Comparison of ENCODE assay signal across 8 cellular contexts in the genomic region with DNA sequence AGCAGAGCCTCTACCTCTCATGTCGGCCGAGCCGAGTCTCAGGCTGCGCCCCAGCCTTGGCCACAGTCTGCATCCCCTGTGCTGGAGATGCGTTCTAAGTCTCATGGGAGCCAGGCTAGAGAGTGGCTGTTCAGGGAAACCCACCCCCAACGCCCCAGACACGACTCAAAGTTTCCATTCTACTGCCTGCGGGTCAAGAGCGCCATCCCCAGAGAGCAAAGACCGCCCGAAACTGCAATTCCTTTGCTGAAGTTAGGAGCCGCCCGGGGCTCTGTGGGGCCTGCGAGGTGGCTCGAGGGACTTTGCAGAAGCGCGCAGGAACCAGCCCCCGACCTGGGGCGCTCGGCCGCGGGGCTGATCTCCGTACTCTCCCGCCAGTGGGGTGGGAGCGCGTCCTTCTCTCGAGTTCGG. TPM values are rescaled to one million over a fixed set of nuclear protein-coding genes. Genes with fewer than 3 reads are reported as not detected.
A peak's percentile ranks its signal among the peaks of the same experiment; 100 is the strongest.
DNase-seq lines count a peak whose midpoint lies in the region; ATAC-seq and TF ChIP-seq lines count a peak whose summit lies in the region.

No MANE protein-coding gene starts in this region.

- peaks cover 21% of the 10 kb centered on the region for H3K4me1 ChIP-seq in CD4-positive, alpha-beta memory T cell (ENCODE audit: insufficient read depth, low read length)
- H3K4me1 ChIP-seq in aorta (ENCODE audit: control insufficient read depth in 1 of 2, insufficient read depth in 2 of 2, low read length in 2 of 2), result no peaks in the 10 kb centered on the region
- H3K4me1 ChIP-seq in body of pancreas, result peaks cover 12% of the 10 kb centered on the region

- peak overlapping the region in 4 of 7 donors; percentile 73 to 82 (median 80) for H3K27ac Mint-ChIP-seq in CD4-positive, alpha-beta memory T cell
- peak overlapping the region in 1 of 5 experiments; percentile 79 for H3K27ac Mint-ChIP-seq in brain
- H3K27ac Mint-ChIP-seq in memory B cell, result no peak overlapping the region

- peak; percentile 46 for ATAC-seq in GM19455 (IDR thresholded peaks at IDR 0.05; ENCODE audit: unreplicated experiment)
- peak; percentile 31 for ATAC-seq in HG03442 (IDR thresholded peaks at IDR 0.05; ENCODE audit: unreplicated experiment)
- peak; percentile 52 for ATAC-seq in memory B cell (ENCODE audit: low read depth)
- ATAC-seq in aorta (ENCODE audit: low FRiP score), result peak; percentile 5
- ATAC-seq in body of pancreas, result no peak

- peak in 1 of 5 donors; percentile 42 for DNase-seq in CD4-positive, alpha-beta memory T cell
- no peak for DNase-seq in memory B cell (ENCODE audit: low spot score in 2 of 2)
- no peak for DNase-seq in aorta
- no peak for DNase-seq in midbrain (lab: John Stamatoyannopoulos, UW)
- no peak for DNase-seq in body of pancreas

- POLR2A ChIA-PET in CD4-positive, alpha-beta memory T cell (lab: Charles Lee; ENCODE audit: partially characterized antibody), result interaction anchor here (1.0 to 5.2 kb wide), 6 partner anchors 33 to 42 kb away, joined by 3 to 66 read pairs (median 5); no protein-coding TSS in a partner anchor

- no peaks in the 10 kb centered on the region for H3K36me3 ChIP-seq in CD4-positive, alpha-beta memory T cell (ENCODE audit: insufficient read depth, low read length)
- H3K36me3 ChIP-seq in aorta (ENCODE audit: control insufficient read depth in 1 of 2, insufficient read depth in 2 of 2, low read length in 1 of 2), result no peaks in the 10 kb centered on the region
- no peaks in the 10 kb centered on the region for H3K36me3 ChIP-seq in body of pancreas (replicated peaks in 1 of 2; ENCODE audit: insufficient read depth in 1 of 2, low read depth in 2 of 2)

- peak overlapping the region; percentile 48 to 80 (median 74) for H3K4me3 Mint-ChIP-seq in CD4-positive, alpha-beta memory T cell
- H3K4me3 Mint-ChIP-seq in brain (peak overlapping the region; percentile 57 to 75 (median 71)), memory B cell (peak overlapping the region; percentile 75)

- intact Hi-C loops in CD4-positive, alpha-beta memory T cell (cut with micrococcal nuclease), result loop anchor here (1.0 kb wide), 2 partner anchors 28 to 38 kb away; no protein-coding TSS in a partner anchor
- intact Hi-C loops in aorta (cut with DNase I) (loop anchor here in 1 of 2 donors (10.0 kb wide), 1 partner anchor 46 kb away; no protein-coding TSS in a partner anchor), body of pancreas (cut with DNase I) (no loop called here)

- peak overlapping the region in 1 of 2 donors; percentile 38 for H3K4me3 ChIP-seq in CD4-positive, alpha-beta memory T cell (ENCODE audit: low read length in 2 of 2)
- no peak overlapping the region for H3K4me3 ChIP-seq in aorta (ENCODE audit: low read length in 2 of 2)
- H3K4me3 ChIP-seq in body of pancreas, result no peak overlapping the region

- H3K9me3 ChIP-seq in CD4-positive, alpha-beta memory T cell (ENCODE audit: control insufficient read depth in 1 of 2, low read length in 2 of 2), result no peaks in the 10 kb centered on the region
- H3K9me3 ChIP-seq in aorta (ENCODE audit: control insufficient read depth, low read length) (no peaks in the 10 kb centered on the region), body of pancreas (no peaks in the 10 kb centered on the region)

- H3K36me3 Mint-ChIP-seq in CD4-positive, alpha-beta memory T cell, result peaks cover 4 to 5% of the 10 kb centered on the region in 2 donors
- no peaks in the 10 kb centered on the region for H3K36me3 Mint-ChIP-seq in brain
- H3K36me3 Mint-ChIP-seq in memory B cell, result peaks cover 3% of the 10 kb centered on the region

- H3K27ac ChIP-seq in CD4-positive, alpha-beta memory T cell (ENCODE audit: low read depth, low read length), result peak overlapping the region; percentile 21
- H3K27ac ChIP-seq in aorta (ENCODE audit: low read depth in 1 of 2, low read length in 2 of 2) (no peak overlapping the region), body of pancreas (no peak overlapping the region)

- no peaks in the 10 kb centered on the region for H3K9me3 Mint-ChIP-seq in CD4-positive, alpha-beta memory T cell
- H3K9me3 Mint-ChIP-seq in brain, result peaks cover 0 to 5% (median 0%) of the 10 kb centered on the region in 5 experiments
- H3K9me3 Mint-ChIP-seq in memory B cell, result no peaks in the 10 kb centered on the region

- H3K4me1 Mint-ChIP-seq in CD4-positive, alpha-beta memory T cell, result peaks cover 9 to 27% (median 19%) of the 10 kb centered on the region in 4 donors
- H3K4me1 Mint-ChIP-seq in brain (peaks cover 27% of the 10 kb centered on the region), memory B cell (peaks cover 14% of the 10 kb centered on the region)

- no peak for TF ChIP-seq POLR2A in body of pancreas (IDR thresholded peaks at IDR 0.05)

- no peaks in the 10 kb centered on the region for H3K27me3 Mint-ChIP-seq in CD4-positive, alpha-beta memory T cell
- H3K27me3 Mint-ChIP-seq in brain (peaks cover 6% of the 10 kb centered on the region), memory B cell (no peaks in the 10 kb centered on the region)

- 17 to 36% methylated on average over 28 of the region's 28 CpGs for WGBS in aorta, 2 donors
- WGBS in body of pancreas, 2 donors, result 23 to 80% methylated on average over 4 to 25 of the region's 28 CpGs

- TF ChIP-seq CTCF in brain (conservative IDR thresholded peaks at IDR 0.05) (no peak), body of pancreas (IDR thresholded peaks at IDR 0.05) (no peak)

- H3K27me3 ChIP-seq in CD4-positive, alpha-beta memory T cell (ENCODE audit: insufficient read depth, low read length), result no peaks in the 10 kb centered on the region
- H3K27me3 ChIP-seq in aorta (ENCODE audit: control insufficient read depth in 1 of 2, insufficient read depth in 2 of 2, low read length in 1 of 2), result no peaks in the 10 kb centered on the region
- H3K27me3 ChIP-seq in body of pancreas, result no peaks in the 10 kb centered on the region

- CTCF ChIA-PET in CD4-positive, alpha-beta memory T cell (lab: Charles Lee; ENCODE audit: partially characterized antibody), result interaction anchor here (1.0 to 10.4 kb wide), 14 partner anchors 11 to 194 kb away, joined by 3 to 163 read pairs (median 8); a partner anchor contains a TSS

RNA-seq across cellular contexts. Expression of a gene that starts 10.0 kb away (rescaled TPM):
- total RNA-seq in CD4-positive, alpha-beta memory T cell, result 10 to 100 TPM; 29.8 to 31.3 TPM
- 10 to 100 TPM in 1 of 2 donors, 1 to 10 TPM in 1; 7.4 to 18.6 TPM for polyA plus RNA-seq in CD4-positive, alpha-beta memory T cell
- polyA plus RNA-seq in brain (ENCODE audit: insufficient read depth, low read depth, low replicate concordance) (9.9 TPM), aorta (1 to 10 TPM; 3.6 to 4.5 TPM)
- total RNA-seq in aorta (10 to 100 TPM; 14.5 to 20.8 TPM), body of pancreas (1 to 10 TPM; 1.6 to 3.6 TPM)

RNA-seq across cellular contexts. Expression of a gene that starts 45.3 kb away (rescaled TPM):
- 10 to 100 TPM; 20.0 to 23.6 TPM for total RNA-seq in CD4-positive, alpha-beta memory T cell
- polyA plus RNA-seq in CD4-positive, alpha-beta memory T cell, result 10 to 100 TPM; 32.2 to 39.4 TPM
- polyA plus RNA-seq in brain (ENCODE audit: insufficient read depth, low read depth, low replicate concordance), result 30.0 TPM
- 10 to 100 TPM; 12.7 to 16.8 TPM for total RNA-seq in aorta
- polyA plus RNA-seq in aorta, result 10 to 100 TPM; 15.7 to 17.0 TPM
- 10 to 100 TPM; 14.8 to 22.4 TPM for total RNA-seq in body of pancreas

RNA-seq across cellular contexts. Expression of a gene that starts 51.4 kb away (rescaled TPM):
- total RNA-seq in CD4-positive, alpha-beta memory T cell, result 10 to 100 TPM in 1 of 2 experiments, 1 to 10 TPM in 1; 9.7 to 10.1 TPM
- polyA plus RNA-seq in CD4-positive, alpha-beta memory T cell, result 1 to 10 TPM; 5.6 to 10.0 TPM
- polyA plus RNA-seq in brain (ENCODE audit: insufficient read depth, low read depth, low replicate concordance), result 31.0 TPM
- total RNA-seq in aorta, result 1 to 10 TPM in 1 of 2 donors, under 1 TPM in 1; 0.69 to 1.8 TPM
- under 1 TPM; 0.64 to 0.88 TPM for polyA plus RNA-seq in aorta
- total RNA-seq in body of pancreas, result under 1 TPM in 1 of 2 donors, not detected in 1; 0.78 TPM
